Comparison of ENCODE assay signal across 16 cellular contexts in the genomic region with DNA sequence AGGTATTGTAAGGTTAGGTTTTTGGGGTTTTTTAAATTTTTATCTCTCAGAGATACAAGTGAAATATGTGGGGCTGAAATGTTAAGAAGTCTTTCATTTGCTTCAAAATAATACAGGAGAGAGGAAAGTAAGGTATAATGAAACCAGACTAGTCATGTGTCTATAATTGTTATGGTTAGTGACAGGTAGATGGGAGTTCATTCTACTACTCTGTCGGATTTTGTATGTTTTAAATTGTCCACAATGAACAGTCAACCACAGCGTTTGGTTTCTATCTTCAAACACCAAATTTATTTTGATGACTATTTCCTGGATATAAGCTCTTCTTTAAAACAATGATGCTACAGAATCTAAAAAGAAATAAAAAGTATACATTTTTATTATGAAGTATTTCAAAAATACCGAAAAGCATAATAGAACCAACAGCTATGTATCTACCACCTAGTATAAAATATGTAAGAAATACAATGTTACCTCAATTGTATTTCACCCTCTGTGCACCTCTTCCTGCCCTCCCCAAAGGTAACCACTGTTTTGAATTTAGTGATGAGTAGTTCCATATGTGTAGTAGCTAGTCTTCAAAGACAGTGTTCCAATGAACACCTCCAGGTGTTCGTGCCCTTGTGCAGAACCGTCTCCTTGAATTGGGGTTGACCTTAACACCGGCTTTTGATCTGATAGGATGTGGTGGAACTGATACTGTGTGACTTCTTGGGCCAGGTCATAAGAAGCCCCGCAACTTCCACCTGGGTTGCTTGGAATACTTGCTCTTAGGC.
DNase-seq lines count a peak whose midpoint lies in the region; ATAC-seq and FAIRE-seq lines count a peak whose summit lies in the region.
"Had no signal": no experiment of that assay in that cellular context is flagged by ENCODE, and none has a peak within 500 bp of the region (broad histone marks: within the 10 kb centered on the region; RNA-seq: fewer than 3 reads in every experiment).

No MANE protein-coding gene starts in this region.

- no peak overlapping the region for H3K4ac ChIP-seq in trophoblast cell (ENCODE audit: low read depth, low read length)

- intact Hi-C loops in Right ventricle myocardium superior (cut with DNase I), result no loop called here

- H3K9me3 Mint-ChIP-seq in activated naive CD4-positive, alpha-beta T cell treated with anti-CD3 and anti-CD28 coated beads, Interleukin-2, amount 50 U/mL, for 72 hours, result peaks cover 0 to 13% of the 10 kb centered on the region in 2 donors
- H3K9me3 Mint-ChIP-seq in IgD-negative memory B cell, result peaks cover 0 to 1% (median 0%) of the 10 kb centered on the region in 3 donors
- H3K9me3 Mint-ChIP-seq in memory B cell, result no peaks in the 10 kb centered on the region

- DNase-seq in activated naive CD4-positive, alpha-beta T cell treated with anti-CD3 and anti-CD28 coated beads, Interleukin-2, amount 50 U/mL, for 72 hours (ENCODE audit: low spot score in 2 of 2), result no peak
- no peak for DNase-seq in activated naive CD4-positive, alpha-beta T cell (lab: John Stamatoyannopoulos, UW)
- DNase-seq in memory B cell (ENCODE audit: low spot score in 2 of 2) (no peak), urothelium cell line (ENCODE audit: low spot score) (no peak), Right ventricle myocardium superior (no peak), trophoblast cell (no peak)
- DNase-seq: DMS153, GOT3, MV-4-11, NCI-H1417 treated with DMSO at 0.1 percent for 48 hours, NCI-H2029 treated with DMSO at 0.1 percent for 48 hours, NCI-H510A treated with DMSO at 0.1 percent for 48 hours had no signal

- H3K9ac ChIP-seq in trophoblast cell (ENCODE audit: low read length), result no peak overlapping the region
- H3K9ac ChIP-seq: BLaER1 had no signal

- no peak overlapping the region for H2AK5ac ChIP-seq in trophoblast cell (ENCODE audit: low read length)

- no peak overlapping the region for H3K23ac ChIP-seq in trophoblast cell (ENCODE audit: low read length)

- H4K91ac ChIP-seq in trophoblast cell (ENCODE audit: low read depth, low read length), result no peak overlapping the region

- H4K12ac ChIP-seq in trophoblast cell (ENCODE audit: low read depth, low read length), result no peak overlapping the region

- H3K4me1 Mint-ChIP-seq in IgD-negative memory B cell (peaks cover 22 to 29% (median 22%) of the 10 kb centered on the region in 3 donors), memory B cell (peaks cover 9% of the 10 kb centered on the region)

- peaks cover 0 to 26% of the 10 kb centered on the region in 2 donors for H3K36me3 Mint-ChIP-seq in activated naive CD4-positive, alpha-beta T cell treated with anti-CD3 and anti-CD28 coated beads, Interleukin-2, amount 50 U/mL, for 72 hours
- H3K36me3 Mint-ChIP-seq in IgD-negative memory B cell (peaks cover 2% of the 10 kb centered on the region), memory B cell (peaks cover 4% of the 10 kb centered on the region)

- ATAC-seq in activated naive CD4-positive, alpha-beta T cell treated with anti-CD3 and anti-CD28 coated beads, Interleukin-2, amount 50 U/mL, for 72 hours, result peak; percentile 60 to 88
- ATAC-seq in memory B cell (ENCODE audit: low read depth), result no peak
- no peak for ATAC-seq in Right ventricle myocardium superior (ENCODE audit: poor library complexity)
- ATAC-seq: Panc1, Right ventricle myocardium inferior had no signal

- no peak overlapping the region for H3K14ac ChIP-seq in trophoblast cell (ENCODE audit: low read length)

- H2BK5ac ChIP-seq in trophoblast cell (ENCODE audit: low read depth, low read length, poor library complexity), result no peak overlapping the region

- H3K4me1 ChIP-seq in trophoblast cell (ENCODE audit: control insufficient read depth in 1 of 2, insufficient read depth in 2 of 2, low read length in 2 of 2), result no peaks in the 10 kb centered on the region
- H3K4me1 ChIP-seq: BLaER1 had no signal

- H3K4me3 Mint-ChIP-seq in IgD-negative memory B cell (no peak overlapping the region), memory B cell (no peak overlapping the region)

- no peak overlapping the region for H2BK12ac ChIP-seq in trophoblast cell (ENCODE audit: low read length)

- H3K4me2 ChIP-seq in trophoblast cell (ENCODE audit: low read length), result no peak overlapping the region
- H3K4me2 ChIP-seq: BLaER1 had no signal

- no peaks in the 10 kb centered on the region for H3K9me3 ChIP-seq in trophoblast cell (ENCODE audit: insufficient read depth, low read depth, low read length)
- H3K9me3 ChIP-seq: BLaER1 had no signal

- no peak overlapping the region for H2AFZ ChIP-seq in trophoblast cell (ENCODE audit: insufficient read depth, low read length, poor library complexity)

- no CpG with 5 or more reads among the region's 7 CpGs for WGBS in trophoblast cell (ENCODE audit: extremely low coverage, insufficient coverage, insufficient read length)

- peak overlapping the region in 1 of 2 donors; percentile 57 for H3K27ac Mint-ChIP-seq in activated naive CD4-positive, alpha-beta T cell treated with anti-CD3 and anti-CD28 coated beads, Interleukin-2, amount 50 U/mL, for 72 hours
- H3K27ac Mint-ChIP-seq in IgD-negative memory B cell (peak overlapping the region in 2 of 3 donors; percentile 29 to 48), memory B cell (peak overlapping the region; percentile 42)

- no peaks in the 10 kb centered on the region for H3K79me2 ChIP-seq in trophoblast cell (ENCODE audit: control insufficient read depth, insufficient read depth, low read length, poor library complexity)

- H3K27ac ChIP-seq in trophoblast cell (ENCODE audit: low read depth, low read length), result no peak overlapping the region
- H3K27ac ChIP-seq: BLaER1 had no signal

- no peak overlapping the region for H4K8ac ChIP-seq in trophoblast cell (ENCODE audit: low read depth, low read length)

- no peaks in the 10 kb centered on the region for H3K36me3 ChIP-seq in trophoblast cell (ENCODE audit: control insufficient read depth in 1 of 2, insufficient read depth in 2 of 2, low read length in 2 of 2)
- H3K36me3 ChIP-seq: BLaER1 had no signal

- H3K27me3 Mint-ChIP-seq in IgD-negative memory B cell (no peaks in the 10 kb centered on the region), memory B cell (no peaks in the 10 kb centered on the region)

- H3K18ac ChIP-seq in trophoblast cell (ENCODE audit: low read length), result no peak overlapping the region

- no peak overlapping the region for H2BK120ac ChIP-seq in trophoblast cell (ENCODE audit: insufficient read depth, low read length, poor library complexity)

- H3K79me1 ChIP-seq in trophoblast cell (ENCODE audit: low read length), result no peaks in the 10 kb centered on the region

- FAIRE-seq in urothelium cell line (lab: Jason Lieb, UNC), result peak; percentile 20

- H3K27me3 ChIP-seq in trophoblast cell (ENCODE audit: insufficient read depth, low read length), result no peaks in the 10 kb centered on the region
- H3K27me3 ChIP-seq: BLaER1 had no signal

- no peak overlapping the region for H3K4me3 ChIP-seq in trophoblast cell (ENCODE audit: low read depth, low read length)
- H3K4me3 ChIP-seq: BLaER1 had no signal

Comparison
In these comparisons a context has a peak if more than half of its experiments do, and no peak if none do; other contexts are left out.
1. ATAC-seq: peak in activated naive CD4-positive, alpha-beta T cell treated with anti-CD3 and anti-CD28 coated beads, Interleukin-2, amount 50 U/mL, for 72 hours (2 of 2); none in memory B cell (single experiment) and Right ventricle myocardium superior (single experiment).